Comparison of ENCODE assay signal across 11 cellular contexts in the genomic region with DNA sequence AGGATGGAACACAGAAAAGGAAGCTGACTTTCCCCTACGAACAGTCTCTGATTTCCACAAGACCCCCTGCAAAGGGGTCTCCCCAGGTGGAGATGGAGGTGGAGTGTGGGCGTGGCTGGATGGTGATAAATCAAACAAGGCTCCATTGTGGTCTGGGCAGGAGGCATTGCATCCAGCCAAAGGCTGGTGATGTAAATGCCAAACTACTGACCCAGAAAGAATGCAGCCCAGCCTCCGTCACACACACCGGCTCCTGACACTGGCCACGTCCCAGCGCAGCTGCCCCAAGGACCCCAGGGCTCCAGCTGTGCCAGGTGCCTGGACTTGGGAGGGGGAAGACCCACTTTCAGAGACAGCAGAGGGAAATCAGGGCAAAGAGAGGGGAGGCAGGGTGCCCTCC. TPM values are rescaled to one million over a fixed set of nuclear protein-coding genes. Genes with fewer than 3 reads are reported as not detected.
DNase-seq lines count a peak whose midpoint lies in the region; ATAC-seq and TF ChIP-seq lines count a peak whose summit lies in the region.
"Had no signal": no experiment of that assay in that cellular context is flagged by ENCODE, and none has a peak within 500 bp of the region (broad histone marks: within the 10 kb centered on the region; RNA-seq: fewer than 3 reads in every experiment).

No MANE protein-coding gene starts in this region.

- H3K27ac ChIP-seq in left lung = no peak overlapping the region

- no peak for ATAC-seq in left lung

- H3K9me3 ChIP-seq in left lung = no peaks in the 10 kb centered on the region

- peaks cover 0 to 4% of the 10 kb centered on the region in 2 donors for H3K4me1 ChIP-seq in left lung

- H3K4me3 ChIP-seq in astrocyte of the spinal cord (ENCODE audit: low read depth, low read length) (no peak overlapping the region), kidney epithelial cell (ENCODE audit: low read depth, low read length) (no peak overlapping the region), left lung (no peak overlapping the region)
- H3K4me3 ChIP-seq: lung had no signal

- no peak for TF ChIP-seq CTCF in astrocyte of the spinal cord (IDR thresholded peaks at IDR 0.05; ENCODE audit: low read depth, low read length)
- TF ChIP-seq CTCF in kidney epithelial cell (IDR thresholded peaks at IDR 0.05; ENCODE audit: insufficient read depth, low read length, poor library complexity, severe bottlenecking) = no peak
- TF ChIP-seq CTCF in left lung (IDR thresholded peaks at IDR 0.05) = no peak

- no peaks in the 10 kb centered on the region for H3K27me3 ChIP-seq in kidney epithelial cell (ENCODE audit: control insufficient read depth, insufficient read depth, low read length)
- no peaks in the 10 kb centered on the region for H3K27me3 ChIP-seq in left lung

- in situ Hi-C loops in astrocyte of the spinal cord (cut with HindIII; ENCODE audit: low sequenced_read_pairs) = no loop called here

- intact Hi-C loops in left lung (cut with DNase I) = no loop called here

- DNase-seq in AG08395 (ENCODE audit: low spot score) = peak; percentile 43
- peak; percentile 35 for DNase-seq in HT1080 (ENCODE audit: low read depth)
- DNase-seq in astrocyte of the spinal cord (ENCODE audit: low read depth, low spot score) = peak; percentile 72
- DNase-seq in kidney epithelial cell (ENCODE audit: low read depth) = peak; percentile 72
- DNase-seq in NOMO-1 treated with dmso at 0.1 percent for 144 hours (lab: John Stamatoyannopoulos, UW; ENCODE audit: unreplicated experiment) = no peak
- no peak for DNase-seq in left lung
- no peak for DNase-seq in stimulated activated CD4-positive, alpha-beta T cell treated with anti-CD3 and anti-CD28 coated beads, Interleukin-2, amount 100 ng/mL, for 48 hours
- no peak for DNase-seq in NCI-H526 (lab: John Stamatoyannopoulos, UW)
- DNase-seq: activated CD4-positive, alpha-beta T cell treated with anti-CD3 and anti-CD28 coated beads for 48 hours; Karpas-422 had no signal

- H3K36me3 ChIP-seq in kidney epithelial cell (ENCODE audit: control insufficient read depth, insufficient read depth, low read length) (no peaks in the 10 kb centered on the region), left lung (no peaks in the 10 kb centered on the region)

RNA-seq across cellular contexts. Expression of a gene that starts 6.3 kb away (rescaled TPM):
- 24.7 and 26.2 TPM in 2 replicates for total RNA-seq in HT1080 (2014; rRNA removed; shearing (Covaris generic))
- polyA plus RNA-seq in HT1080 (2015; cell fraction: cytosol; rRNA removed) = 40.4 and 49.5 TPM in 2 replicates
- polyA plus RNA-seq in HT1080 (2015; cell fraction: nucleus; rRNA removed) = 112 and 118 TPM in 2 replicates
- total RNA-seq in kidney epithelial cell = 79.3 and 91.5 TPM in 2 replicates
- 10 to 100 TPM; 29.6 to 54.2 TPM for total RNA-seq in left lung

Comparison
In these comparisons a context has a peak if more than half of its experiments do, and no peak if none do; other contexts are left out.
1. DNase-seq: peak in AG08395 (single experiment), HT1080 (single experiment), astrocyte of the spinal cord (single experiment) and kidney epithelial cell (single experiment); none in NOMO-1 treated with dmso at 0.1 percent for 144 hours (single experiment), left lung (0 of 2), stimulated activated CD4-positive, alpha-beta T cell treated with anti-CD3 and anti-CD28 coated beads, Interleukin-2, amount 100 ng/mL, for 48 hours (0 of 2) and NCI-H526 (0 of 2).